1 cellular context compared by ENCODE assay signal in genomic region chr13:98567140-98567539, GRCh38.
TF ChIP-seq lines count a peak whose summit lies in the region.

No MANE protein-coding gene starts in this region.

TF ChIP-seq in GM23338, 12 proteins besides CTCF, POLR2A, EP300 and RAD21 (continued from another document):
- TF ChIP-seq ZNF462 (CRISPR knock-in tag; IDR thresholded peaks at IDR 0.05) (no peak), EZH2 (IDR thresholded peaks at IDR 0.05; ENCODE audit: low read depth, unreplicated experiment) (no peak), POLR2AphosphoS5 (IDR thresholded peaks at IDR 0.05; ENCODE audit: low read depth) (no peak), CREB1 (CRISPR knock-in tag; IDR thresholded peaks at IDR 0.05; ENCODE audit: low read depth) (no peak), REST (IDR thresholded peaks at IDR 0.05; ENCODE audit: unreplicated experiment) (no peak)
